1 cellular context compared by ENCODE assay signal in the genomic region with DNA sequence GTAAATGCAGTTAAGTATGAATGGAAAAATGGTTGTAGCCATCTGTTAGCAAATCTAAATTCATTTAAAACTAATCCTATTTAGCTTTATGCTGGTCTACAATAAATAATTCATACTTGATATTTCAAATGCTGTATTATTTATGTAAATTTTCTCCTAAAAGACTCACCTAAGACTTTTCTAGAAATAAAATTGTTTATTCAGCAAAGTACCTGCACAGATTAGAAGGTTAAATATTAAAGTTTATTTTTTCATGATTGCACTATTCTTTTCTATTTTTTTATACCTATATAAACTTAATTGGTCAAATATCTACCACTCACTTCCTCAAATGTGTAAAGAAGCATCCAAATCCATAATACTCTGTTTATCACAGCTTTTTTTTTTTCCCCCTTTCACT.
TF ChIP-seq lines count a peak whose summit lies in the region.

No MANE protein-coding gene starts in this region.

TF ChIP-seq in K562, 482 proteins besides CTCF, POLR2A, EP300 and RAD21 (continued from another document):
- TF ChIP-seq, protein P1, sequence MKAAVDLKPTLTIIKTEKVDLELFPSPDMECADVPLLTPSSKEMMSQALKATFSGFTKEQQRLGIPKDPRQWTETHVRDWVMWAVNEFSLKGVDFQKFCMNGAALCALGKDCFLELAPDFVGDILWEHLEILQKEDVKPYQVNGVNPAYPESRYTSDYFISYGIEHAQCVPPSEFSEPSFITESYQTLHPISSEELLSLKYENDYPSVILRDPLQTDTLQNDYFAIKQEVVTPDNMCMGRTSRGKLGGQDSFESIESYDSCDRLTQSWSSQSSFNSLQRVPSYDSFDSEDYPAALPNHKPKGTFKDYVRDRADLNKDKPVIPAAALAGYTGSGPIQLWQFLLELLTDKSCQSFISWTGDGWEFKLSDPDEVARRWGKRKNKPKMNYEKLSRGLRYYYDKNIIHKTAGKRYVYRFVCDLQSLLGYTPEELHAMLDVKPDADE (conservative IDR thresholded peaks at IDR 0.05; ENCODE audit: control insufficient read depth, low read depth, low read length), result no peak
- TF ChIP-seq ADNP (tag; IDR thresholded peaks at IDR 0.05), result no peak
- TF ChIP-seq EWSR1 (IDR thresholded peaks at IDR 0.05; ENCODE audit: borderline replicate concordance, low read depth, partially characterized antibody), result no peak
- TF ChIP-seq PCBP1 (IDR thresholded peaks at IDR 0.05; ENCODE audit: low read depth, low read length, poor library complexity, severe bottlenecking), result no peak
